In the genomic region with DNA sequence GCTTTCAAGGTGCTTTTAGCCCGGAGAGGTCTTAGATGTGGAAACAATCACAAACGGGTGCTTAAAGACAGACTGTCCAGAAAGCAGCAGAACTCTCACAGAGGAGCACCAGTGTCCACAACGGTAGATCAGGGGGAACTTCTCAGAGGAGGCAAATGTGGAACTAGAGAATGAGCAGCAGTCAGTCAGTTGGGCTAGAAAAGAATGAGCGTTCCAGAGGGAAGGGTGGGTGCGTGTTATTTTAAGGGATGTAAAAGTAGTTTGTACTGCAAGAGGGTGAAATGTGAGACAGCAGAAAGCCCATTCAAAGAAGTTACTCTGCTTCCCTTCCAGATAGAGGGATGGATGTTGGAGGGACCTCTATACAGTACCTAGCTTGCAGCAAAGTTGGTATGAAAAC, we compare ENCODE assay signal across 15 cellular contexts. TPM values are rescaled to one million over a fixed set of nuclear protein-coding genes. Genes with fewer than 3 reads are reported as not detected.
DNase-seq lines count a peak whose midpoint lies in the region; ATAC-seq and TF ChIP-seq lines count a peak whose summit lies in the region.
"Had no signal": no experiment of that assay in that cellular context is flagged by ENCODE, and none has a peak within 500 bp of the region (broad histone marks: within the 10 kb centered on the region; RNA-seq: fewer than 3 reads in every experiment).

No MANE protein-coding gene starts in this region.

- H4K91ac ChIP-seq in neuronal stem cell (ENCODE audit: low read depth, low read length, poor library complexity), result no peak overlapping the region

- H2BK12ac ChIP-seq in neuronal stem cell (ENCODE audit: low read length), result no peak overlapping the region

- no CpG with 5 or more reads among the region's 5 CpGs for WGBS in neuronal stem cell (ENCODE audit: extremely low coverage in 2 of 2, insufficient read length in 2 of 2, insufficient replicate concordance in 1 of 2), 2 donors

- DNase-seq in DMS 273 treated with DMSO at 0.1 percent for 48 hours (lab: John Stamatoyannopoulos, UW) (peak; percentile 15), M059J (ENCODE audit: low read depth) (peak; percentile 21), neuronal stem cell (ENCODE audit: low spot score) (no peak), putamen (ENCODE audit: low spot score) (no peak), foreskin keratinocyte (no peak), HPDE6-E6E7 (ENCODE audit: extremely low spot score) (no peak)
- DNase-seq: activated CD4-positive, alpha-beta T cell treated with anti-CD3 and anti-CD28 coated beads, Interleukin-2, amount 50 U/mL, for 4 hours; aorta; dorsolateral prefrontal cortex; right cardiac atrium; uterus had no signal

- H3K23ac ChIP-seq in neuronal stem cell (ENCODE audit: low read depth, low read length, poor library complexity), result no peak overlapping the region

- H4K8ac ChIP-seq in neuronal stem cell (ENCODE audit: low read depth, low read length), result no peak overlapping the region

- no peak overlapping the region for H2AK5ac ChIP-seq in neuronal stem cell (ENCODE audit: low read depth, low read length)

- H3K27me3 ChIP-seq in endocrine pancreas (ENCODE audit: control insufficient read depth, insufficient read depth, low read length) (no peaks in the 10 kb centered on the region), neuronal stem cell (ENCODE audit: control insufficient read depth in 3 of 3, insufficient read depth in 3 of 3, low read depth in 1 of 3, low read length in 3 of 3) (no peaks in the 10 kb centered on the region), foreskin keratinocyte (no peaks in the 10 kb centered on the region)
- H3K27me3 ChIP-seq: dorsolateral prefrontal cortex, SJCRH30, uterus had no signal

- peaks cover 1% of the 10 kb centered on the region for H3K79me1 ChIP-seq in neuronal stem cell (ENCODE audit: low read depth, low read length)

- no peak overlapping the region for H3K18ac ChIP-seq in neuronal stem cell (ENCODE audit: low read length)

- H2AFZ ChIP-seq in neuronal stem cell (ENCODE audit: low read length), result peak overlapping the region; percentile 41

- H2BK15ac ChIP-seq in neuronal stem cell (ENCODE audit: low read length), result no peak overlapping the region

- H3K9ac ChIP-seq in endocrine pancreas (ENCODE audit: control insufficient read depth, insufficient read depth, low read length) (peak overlapping the region; percentile 77), neuronal stem cell (ENCODE audit: low read depth, low read length, poor library complexity) (no peak overlapping the region)

- H3K4me3 ChIP-seq in endocrine pancreas (ENCODE audit: control insufficient read depth, insufficient read depth, low read length) (peak overlapping the region; percentile 92), neuronal stem cell (ENCODE audit: low read length in 2 of 2) (no peak overlapping the region)
- H3K4me3 ChIP-seq: SJCRH30, uterus had no signal

- no peak overlapping the region for H3K4ac ChIP-seq in neuronal stem cell (ENCODE audit: low read length)

- H3K4me1 ChIP-seq in endocrine pancreas (ENCODE audit: control insufficient read depth, insufficient read depth, low read length) (peaks cover 21% of the 10 kb centered on the region), neuronal stem cell (ENCODE audit: control insufficient read depth in 2 of 2, insufficient read depth in 1 of 2, low read depth in 1 of 2, low read length in 2 of 2) (peaks cover 0 to 2% of the 10 kb centered on the region in 2 donors), foreskin keratinocyte (peaks cover 17% of the 10 kb centered on the region)
- H3K4me1 ChIP-seq: SJCRH30, uterus had no signal

- no peak overlapping the region for H3K4me2 ChIP-seq in neuronal stem cell (ENCODE audit: insufficient read depth, low read length, poor library complexity, severe bottlenecking)

- H3K36me3 ChIP-seq in endocrine pancreas (ENCODE audit: control insufficient read depth, insufficient read depth, low read length) (no peaks in the 10 kb centered on the region), neuronal stem cell (replicated peaks in 1 of 2; ENCODE audit: control insufficient read depth in 2 of 2, insufficient read depth in 2 of 2, low read length in 2 of 2) (peaks cover 0 to 2% of the 10 kb centered on the region in 2 donors)
- H3K36me3 ChIP-seq: SJCRH30, uterus had no signal

- no peak overlapping the region for H3K14ac ChIP-seq in neuronal stem cell (ENCODE audit: low read length)

- no peak overlapping the region for H3K27ac ChIP-seq in neuronal stem cell (replicated peaks; ENCODE audit: low read length)
- no peak overlapping the region for H3K27ac ChIP-seq in foreskin keratinocyte
- H3K27ac ChIP-seq: SJCRH30 had no signal

- no peak for TF ChIP-seq CTCF in foreskin keratinocyte (conservative IDR thresholded peaks at IDR 0.05)

- no peak overlapping the region for H2BK5ac ChIP-seq in neuronal stem cell (ENCODE audit: low read length)

- H3K9me3 ChIP-seq in endocrine pancreas (ENCODE audit: control insufficient read depth, low read length), result no peaks in the 10 kb centered on the region
- H3K9me3 ChIP-seq in neuronal stem cell (replicated peaks in 1 of 2; ENCODE audit: control insufficient read depth in 2 of 2, insufficient read depth in 1 of 2, low read depth in 1 of 2, low read length in 2 of 2), result no peaks in the 10 kb centered on the region
- H3K9me3 ChIP-seq: SJCRH30, uterus had no signal

- ATAC-seq in foreskin keratinocyte (no peak), HG03442 (IDR thresholded peaks at IDR 0.05; ENCODE audit: unreplicated experiment) (no peak)
- ATAC-seq: stimulated activated effector memory CD8-positive, alpha-beta T cell treated with anti-CD3 and anti-CD28 coated beads, Interleukin-12 subunit alpha, Interleukin-12 subunit beta, amount 100 ng/mL, for 72 hours had no signal

- no peak overlapping the region for H2BK120ac ChIP-seq in neuronal stem cell (ENCODE audit: low read depth, low read length)

RNA-seq across cellular contexts. Expression of a gene that starts 30.9 kb away (rescaled TPM):
- 0.54 and 7.0 TPM in 2 replicates for total RNA-seq in M059J (2014; rRNA removed; shearing (Covaris generic))
- polyA plus RNA-seq in neuronal stem cell (2013, experiment 1 of 2), result 45.2 TPM
- 46.0 TPM for polyA plus RNA-seq in neuronal stem cell (2013, experiment 2 of 2)
- total RNA-seq in foreskin keratinocyte, result 0.99 and 1.3 TPM in 2 replicates
- polyA plus RNA-seq in foreskin keratinocyte, result 0.37 and 0.90 TPM in 2 replicates

Comparison
In these comparisons a context has a peak if more than half of its experiments do, and no peak if none do; other contexts are left out.
1. DNase-seq: peak in DMS 273 treated with DMSO at 0.1 percent for 48 hours (single experiment) and M059J (single experiment); none in neuronal stem cell (single experiment), putamen (single experiment), foreskin keratinocyte (0 of 2) and HPDE6-E6E7 (single experiment).